Comparison of ENCODE assay signal across 8 cellular contexts in the genomic region with DNA sequence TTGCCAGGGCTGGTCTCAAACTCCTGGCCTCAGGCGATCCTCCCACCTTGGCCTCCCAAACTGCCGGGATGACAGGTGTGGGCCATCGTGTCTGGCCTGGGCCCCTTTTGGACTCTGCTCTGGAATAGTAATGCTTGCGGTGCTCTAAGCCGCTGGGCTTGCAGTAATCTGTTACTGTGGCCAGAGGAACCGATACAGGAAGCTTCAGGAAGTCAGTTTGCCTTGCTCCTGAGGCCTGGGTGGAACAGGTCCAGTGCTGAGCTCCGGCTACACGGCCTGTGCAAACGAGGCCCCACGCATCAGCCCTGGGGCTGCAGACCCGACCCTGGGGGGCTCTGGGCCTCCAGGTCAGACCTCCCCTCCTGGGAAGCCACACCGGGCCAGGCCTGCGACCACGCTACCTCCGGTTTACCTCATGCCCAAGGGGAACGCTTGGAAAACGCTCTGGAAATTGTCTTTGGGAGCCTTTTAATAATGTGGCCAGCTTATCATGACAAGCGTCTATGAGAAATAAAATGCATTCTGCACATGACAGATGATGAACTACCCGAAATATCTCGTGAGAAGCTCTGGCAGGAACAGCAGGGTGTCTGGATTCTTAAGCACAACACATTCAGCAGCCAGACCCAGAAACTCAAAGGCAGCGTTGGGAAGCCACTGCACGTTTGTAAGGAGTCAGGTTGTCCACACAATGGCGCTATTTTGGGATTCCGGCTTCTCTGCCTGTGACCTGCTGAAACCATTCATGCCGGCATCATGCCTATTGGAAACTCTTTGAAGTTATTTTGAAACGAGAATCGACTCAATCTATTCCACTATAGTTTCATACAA. TPM values are rescaled to one million over a fixed set of nuclear protein-coding genes. Genes with fewer than 3 reads are reported as not detected.
DNase-seq lines count a peak whose midpoint lies in the region; ATAC-seq and TF ChIP-seq lines count a peak whose summit lies in the region.

No MANE protein-coding gene starts in this region.

- TF ChIP-seq POLR2A in erythroblast (IDR thresholded peaks at IDR 0.05; ENCODE audit: low read length): no peak

- DNase-seq in DMS 273 treated with DMSO at 0.1 percent for 48 hours (lab: John Stamatoyannopoulos, UW) (peak; percentile 63), NCI-H1694 treated with DMSO at 0.1 percent for 48 hours (lab: John Stamatoyannopoulos, UW) (peak; percentile 29), dorsolateral prefrontal cortex (peak in 8 of 10 donors; percentile 53 to 82 (median 65)), myocyte (ENCODE audit: low read depth) (peak; percentile 96), NCI-H1436 treated with DMSO at 0.1 percent for 48 hours (lab: John Stamatoyannopoulos, UW) (no peak), GM13976 (ENCODE audit: low spot score) (no peak), erythroblast (lab: John Stamatoyannopoulos, UW) (no peak)

- H3K27me3 ChIP-seq in dorsolateral prefrontal cortex: no peaks in the 10 kb centered on the region

- no peak for ATAC-seq in HG03469 (IDR thresholded peaks at IDR 0.05; ENCODE audit: unreplicated experiment)

- intact Hi-C loops in dorsolateral prefrontal cortex (cut with DNase I): no loop called here

- TF ChIP-seq CTCF in dorsolateral prefrontal cortex (IDR thresholded peaks at IDR 0.05 in 54 of 56, conservative IDR thresholded peaks at IDR 0.05 in 2 of 56; ENCODE audit: low read depth in 1 of 56, partially characterized antibody in 56 of 56) (peak in 17 of 56 donors; percentile 8 to 34 (median 14)), GM13976 (IDR thresholded peaks at IDR 0.05; ENCODE audit: borderline replicate concordance, control extremely low read depth, extremely low read depth, insufficient read depth, missing control alignments) (no peak)

- in situ Hi-C loops in GM13976 (cut with MboI; ENCODE audit: low sequenced_read_pairs, unreplicated experiment): no loop called here

- H3K4me3 ChIP-seq in dorsolateral prefrontal cortex: peak overlapping the region in 23 of 59 donors; percentile 0 to 42 (median 14)

- peak overlapping the region; percentile 13 to 97 (median 88) for H3K27ac ChIP-seq in dorsolateral prefrontal cortex

RNA-seq across cellular contexts. Expression of a gene that starts 10.1 kb away (rescaled TPM):
- total RNA-seq in dorsolateral prefrontal cortex (100 to 1,000 TPM in 118 of 120 experiments, 10 to 100 TPM in 2; 97.0 to 199 (median 136) TPM), myocyte (0.56 and 1.6 TPM in 2 replicates)
- 0.28 TPM for polyA plus RNA-seq in myocyte (2012)

RNA-seq across cellular contexts. Expression of a gene that starts 10.7 kb away (rescaled TPM):
- 10 to 100 TPM; 11.2 to 38.9 (median 18.5) TPM for total RNA-seq in dorsolateral prefrontal cortex
- 11.5 and 14.8 TPM in 2 replicates for total RNA-seq in myocyte
- polyA plus RNA-seq in myocyte (2012): 8.1 TPM

RNA-seq across cellular contexts. Expression of a gene that starts 18.4 kb away (rescaled TPM):
- total RNA-seq in dorsolateral prefrontal cortex (under 1 TPM in 4 of 120 experiments, not detected in 116; 0.24 to 0.52 (median 0.33) TPM), myocyte (not detected in 2 replicates)
- 0.11 TPM for polyA plus RNA-seq in myocyte (2012)

Comparison
In these comparisons a context has a peak if more than half of its experiments do, and no peak if none do; other contexts are left out.
1. DNase-seq: peak in DMS 273 treated with DMSO at 0.1 percent for 48 hours (single experiment), NCI-H1694 treated with DMSO at 0.1 percent for 48 hours (single experiment), dorsolateral prefrontal cortex (8 of 10) and myocyte (single experiment); none in NCI-H1436 treated with DMSO at 0.1 percent for 48 hours (single experiment), GM13976 (single experiment) and erythroblast (0 of 2).
2. RNA of a gene that starts 10.1 kb away (total RNA-seq): 97.0 to 199 TPM in dorsolateral prefrontal cortex; 0.56 to 1.6 TPM in myocyte; every median in the first group is over 10 times any median in the second.